ENCODE assay signal across 10 cellular contexts in the genomic region with DNA sequence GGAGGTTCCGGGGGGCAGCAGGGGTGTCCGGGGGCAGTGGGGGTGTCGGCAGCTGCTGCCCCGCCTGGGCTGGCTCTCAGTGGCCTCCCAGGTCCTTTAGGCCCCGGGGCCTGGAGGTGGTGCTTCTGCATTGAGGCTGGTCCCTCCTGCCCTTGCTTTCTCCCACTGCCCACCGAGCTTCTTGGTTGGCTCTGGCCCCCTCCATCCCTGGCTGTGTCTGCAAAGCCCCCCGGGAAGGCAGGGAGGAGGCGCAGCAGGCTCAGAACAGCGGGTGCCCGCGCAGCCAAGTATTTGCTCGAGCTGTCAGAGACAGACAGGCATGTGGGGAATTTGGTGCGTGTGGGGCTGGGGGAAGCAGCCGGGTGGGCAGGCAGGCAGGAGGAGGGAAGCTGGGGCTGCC. TPM values are rescaled to one million over a fixed set of nuclear protein-coding genes. Genes with fewer than 3 reads are reported as not detected.
DNase-seq lines count a peak whose midpoint lies in the region; ATAC-seq and TF ChIP-seq lines count a peak whose summit lies in the region.
"Had no signal": no experiment of that assay in that cellular context is flagged by ENCODE, and none has a peak within 500 bp of the region (broad histone marks: within the 10 kb centered on the region; RNA-seq: fewer than 3 reads in every experiment).

No MANE protein-coding gene starts in this region.

- CTCF ChIA-PET in activated B cell treated with CpG ODN at 0.5 μM for 24 hours (lab: Charles Lee) = interaction anchor here (0.9 to 5.5 kb wide), 5 partner anchors 9 to 106 kb away, joined by 3 to 51 read pairs (median 11); no protein-coding TSS in a partner anchor

- peaks cover 94% of the 10 kb centered on the region for H3K4me1 Mint-ChIP-seq in activated B cell treated with CpG ODN at 0.5 μM for 24 hours

- H3K4me3 ChIP-seq in heart right ventricle (peak overlapping the region in 9 of 10 donors; percentile 13 to 49 (median 37)), gastrocnemius medialis (peak overlapping the region; percentile 29 to 60 (median 50))

- no peaks in the 10 kb centered on the region for H3K9me3 Mint-ChIP-seq in activated B cell treated with CpG ODN at 0.5 μM for 24 hours
- H3K9me3 Mint-ChIP-seq: neural crest cell had no signal

- peaks cover 11% of the 10 kb centered on the region for H3K36me3 Mint-ChIP-seq in activated B cell treated with CpG ODN at 0.5 μM for 24 hours (ENCODE audit: low read depth)

- no peak for ATAC-seq in activated B cell treated with CpG ODN at 0.5 μM for 24 hours (ENCODE audit: low read depth)
- ATAC-seq in heart right ventricle = peak in 3 of 8 donors; percentile 1 to 7 (median 3)
- no peak for ATAC-seq in gastrocnemius medialis

- H3K27ac ChIP-seq in heart right ventricle = peak overlapping the region; percentile 86 to 97 (median 92)
- H3K27ac ChIP-seq in gastrocnemius medialis = peak overlapping the region; percentile 97 to 99 (median 98)

- peak overlapping the region; percentile 94 for H3K27ac Mint-ChIP-seq in activated B cell treated with CpG ODN at 0.5 μM for 24 hours

- POLR2A ChIA-PET in activated B cell treated with CpG ODN at 0.5 μM for 24 hours (lab: Charles Lee) = interaction anchor here (0.6 to 17.0 kb wide), 7 partner anchors 5 to 221 kb away, joined by 3 to 676 read pairs (median 6); partner anchors contain the start of gene CXXC5

- intact Hi-C loops in activated B cell treated with CpG ODN at 0.5 μM for 24 hours (cut with micrococcal nuclease) = loop anchor here (2.0 kb wide), 1 partner anchor 51 kb away; no protein-coding TSS in a partner anchor
- intact Hi-C loops in heart right ventricle (cut with DNase I) = loop anchor here in 1 of 10 donors (5.0 kb wide), 1 partner anchor 38 kb away; no protein-coding TSS in a partner anchor
- intact Hi-C loops in gastrocnemius medialis (cut with DNase I; ENCODE audit: low total_unique reads) = no loop called here
- intact Hi-C loops in posterior vena cava (cut with DNase I) = no loop called here

- no peaks in the 10 kb centered on the region for H3K9me3 ChIP-seq in heart right ventricle
- no peaks in the 10 kb centered on the region for H3K9me3 ChIP-seq in gastrocnemius medialis

- H3K4me1 ChIP-seq in heart right ventricle (peaks cover 63 to 100% (median 87%) of the 10 kb centered on the region in 9 donors), gastrocnemius medialis (peaks cover 92 to 98% of the 10 kb centered on the region in 2 donors)

- peak; percentile 45 for DNase-seq in EL
- no peak for DNase-seq in activated B cell treated with CpG ODN at 0.5 μM for 24 hours
- DNase-seq in heart right ventricle = no peak
- DNase-seq in gastrocnemius medialis = no peak
- no peak for DNase-seq in cerebellar nuclear complex (lab: John Stamatoyannopoulos, UW)
- no peak for DNase-seq in posterior vena cava (ENCODE audit: low spot score)
- no peak for DNase-seq in cortex of kidney (lab: John Stamatoyannopoulos, UW)
- DNase-seq in 8988T = no peak
- DNase-seq: activated effector memory CD4-positive, alpha-beta T cell treated with Interleukin-2 at 50 U/mL for 16 hours had no signal

- in situ Hi-C loops in gastrocnemius medialis (cut with MboI; ENCODE audit: low sequenced_read_pairs in 4 of 4) = no loop called here

- TF ChIP-seq POLR2A in gastrocnemius medialis (IDR thresholded peaks at IDR 0.05) = no peak

- H3K27me3 ChIP-seq in heart right ventricle (no peaks in the 10 kb centered on the region), gastrocnemius medialis (no peaks in the 10 kb centered on the region)

- H3K27me3 Mint-ChIP-seq in activated B cell treated with CpG ODN at 0.5 μM for 24 hours = no peaks in the 10 kb centered on the region

- H3K4me3 Mint-ChIP-seq in activated B cell treated with CpG ODN at 0.5 μM for 24 hours = peak overlapping the region; percentile 62

- TF ChIP-seq CTCF in activated B cell treated with CpG ODN at 0.5 μM for 24 hours (IDR thresholded peaks at IDR 0.05) (no peak), heart right ventricle (IDR thresholded peaks at IDR 0.05) (no peak), gastrocnemius medialis (IDR thresholded peaks at IDR 0.05 in 4 of 5, conservative IDR thresholded peaks at IDR 0.05 in 1 of 5) (no peak)

- 6 to 11% methylated on average over 11 to 14 of the region's 14 CpGs for WGBS in heart right ventricle, 2 donors

- no peaks in the 10 kb centered on the region for H3K36me3 ChIP-seq in heart right ventricle
- no peaks in the 10 kb centered on the region for H3K36me3 ChIP-seq in gastrocnemius medialis

RNA-seq across cellular contexts. Expression of gene CXXC5, which starts 11.5 kb away (rescaled TPM):
- total RNA-seq in activated B cell treated with CpG ODN at 0.5 μM for 24 hours (94.9 and 115 TPM in 2 replicates), heart right ventricle (10 to 100 TPM; 30.7 to 51.6 (median 37.9) TPM), gastrocnemius medialis (10 to 100 TPM; 38.5 to 83.8 (median 60.9) TPM), posterior vena cava (10 to 100 TPM; 48.9 to 49.1 TPM)
- 10 to 100 TPM; 28.7 to 31.4 TPM for polyA plus RNA-seq in heart right ventricle
